ENCODE assay signal across 24 cellular contexts in genomic region chr16:30918614-30919013, GRCh38.
"Had no signal": no experiment of that assay in that cellular context is flagged by ENCODE, and none has a peak within 500 bp of the region (broad histone marks: within the 10 kb centered on the region; RNA-seq: fewer than 3 reads in every experiment).

No MANE protein-coding gene starts in this region.

- FAIRE-seq: frontal cortex, kidney had no signal

- H3K4me3 ChIP-seq: dorsolateral prefrontal cortex, lung, prostate gland, right atrium auricular region, smooth muscle cell, stomach, thyroid gland, vagina had no signal

- H3K36me3 Mint-ChIP-seq: natural killer cell had no signal

- H3K9me3 ChIP-seq: prostate gland, right atrium auricular region, stomach, thyroid gland, vagina had no signal

- ATAC-seq: left lobe of liver, natural killer cell, sciatic nerve had no signal

- H3K4me3 Mint-ChIP-seq: memory B cell, natural killer cell, neural crest cell had no signal

- H3K27me3 Mint-ChIP-seq: memory B cell had no signal

- H3K4me2 ChIP-seq: smooth muscle cell had no signal

- H3K36me3 ChIP-seq: prostate gland, right atrium auricular region, stomach, thyroid gland, vagina had no signal

- H3K27ac ChIP-seq: dorsolateral prefrontal cortex, prostate gland, right atrium auricular region, stomach, thyroid gland, vagina had no signal

- H3K9me3 Mint-ChIP-seq: memory B cell, natural killer cell, neural crest cell had no signal

- H3K27ac Mint-ChIP-seq: memory B cell, natural killer cell had no signal

- H3K27me3 ChIP-seq: dorsolateral prefrontal cortex, right atrium auricular region, stomach, thyroid gland, vagina had no signal

- DNase-seq: cortex of kidney; dorsolateral prefrontal cortex; effector CD4-positive, alpha-beta T cell; kidney; natural killer cell; nucleus accumbens; stimulated activated CD4-positive, alpha-beta T cell treated with anti-CD3 and anti-CD28 coated beads, Interleukin-12 subunit alpha, Interleukin-12 subunit beta, amount 100 ng/mL, for 4 hours; stimulated activated CD4-positive, alpha-beta T cell treated with anti-CD3 and anti-CD28 coated beads, Interleukin-1b, Interleukin-23, amount 100 ng/mL, for 48 hours; stimulated activated CD4-positive, alpha-beta T cell treated with anti-CD3 and anti-CD28 coated beads, Interleukin-4, amount 100 ng/mL, for 1 hour; stimulated activated CD8-positive, alpha-beta memory T cell treated with anti-CD3 and anti-CD28 coated beads, Interleukin-4, amount 100 ng/mL, for 48 hours; stimulated activated naive CD4-positive, alpha-beta T cell treated with Interleukin-2 at 50 U/mL for 16 hours; stomach; thyroid gland; trophoblast cell had no signal

- H3K4me1 ChIP-seq: prostate gland had no signal
